16 cellular contexts compared by ENCODE assay signal in the genomic region with DNA sequence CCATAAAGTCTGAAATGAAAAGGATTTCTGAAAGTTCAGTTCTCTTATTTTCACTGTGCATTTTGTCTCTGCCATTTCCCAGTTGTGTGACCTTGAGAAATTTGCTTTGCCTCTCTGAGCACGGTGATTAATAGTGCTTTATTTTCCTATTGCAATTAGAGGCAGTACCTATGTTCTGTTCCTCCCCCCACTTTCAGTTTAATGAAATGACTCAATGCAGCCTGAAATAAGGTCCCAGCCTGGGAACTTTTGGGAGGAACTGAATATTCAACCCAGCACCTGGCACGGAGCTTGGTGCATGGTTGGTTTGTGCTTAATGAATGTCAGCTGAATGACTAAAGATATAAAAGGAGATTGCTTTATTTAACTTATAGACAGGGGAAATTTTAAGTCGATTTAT.
"Had no signal": no experiment of that assay in that cellular context is flagged by ENCODE, and none has a peak within 500 bp of the region (broad histone marks: within the 10 kb centered on the region; RNA-seq: fewer than 3 reads in every experiment).

No MANE protein-coding gene starts in this region.

- DNase-seq: activated CD4-positive, alpha-beta memory T cell treated with anti-CD3 and anti-CD28 coated beads for 36 hours; activated CD4-positive, alpha-beta T cell treated with anti-CD3 and anti-CD28 coated beads for 1 hour; activated effector memory CD4-positive, alpha-beta T cell treated with anti-CD3 and anti-CD28 coated beads, Interleukin-2, amount 50 U/mL, for 16 hours; activated T-cell treated with anti-CD3 and anti-CD28 coated beads, Interleukin-2, amount 50 U/mL, for 4 hours; amniotic stem cell; body of pancreas; effector memory CD8-positive, alpha-beta T cell; gastrocnemius medialis; heart right ventricle; kidney; left ventricle myocardium superior; sigmoid colon; stimulated activated CD4-positive, alpha-beta T cell treated with anti-CD3 and anti-CD28 coated beads, Interleukin-2, amount 100 ng/mL, for 24 hours; stimulated activated naive CD4-positive, alpha-beta T cell treated with Interleukin-2 at 50 U/mL for 16 hours had no signal

- H3K4me3 ChIP-seq: body of pancreas, gastrocnemius medialis, heart right ventricle, sigmoid colon, suprapubic skin had no signal

- FAIRE-seq: kidney had no signal

- H3K36me3 ChIP-seq: gastrocnemius medialis, heart right ventricle, sigmoid colon, suprapubic skin had no signal

- ATAC-seq: activated naive CD4-positive, alpha-beta T cell treated with anti-CD3 and anti-CD28 coated beads, Interleukin-2, amount 50 U/mL, for 72 hours; activated T-cell treated with anti-CD3 and anti-CD28 coated beads, Interleukin-2, amount 50 U/mL, for 4 hours; body of pancreas; effector memory CD8-positive, alpha-beta T cell; gastrocnemius medialis; heart right ventricle; left ventricle myocardium superior had no signal

- H3K4me1 ChIP-seq: body of pancreas, gastrocnemius medialis, heart right ventricle, sigmoid colon, suprapubic skin had no signal

- H3K9me3 ChIP-seq: body of pancreas, gastrocnemius medialis, heart right ventricle, sigmoid colon, suprapubic skin had no signal

- H3K27me3 ChIP-seq: body of pancreas, gastrocnemius medialis, heart right ventricle, sigmoid colon, suprapubic skin had no signal
